8 cellular contexts compared by ENCODE assay signal in genomic region chr3:43503067-43503728, GRCh38.
A peak's percentile ranks its signal among the peaks of the same experiment; 100 is the strongest.
DNase-seq lines count a peak whose midpoint lies in the region; ATAC-seq lines count a peak whose summit lies in the region.

No MANE protein-coding gene starts in this region.

- peak overlapping the region; percentile 9 for H3K27ac Mint-ChIP-seq in activated T-cell treated with anti-CD3 and anti-CD28 coated beads, Interleukin-2, amount 50 U/mL, for 72 hours
- H3K27ac Mint-ChIP-seq in central memory CD8-positive, alpha-beta T cell (ENCODE audit: low read depth) = peak overlapping the region; percentile 27

- H3K36me3 Mint-ChIP-seq in activated T-cell treated with anti-CD3 and anti-CD28 coated beads, Interleukin-2, amount 50 U/mL, for 72 hours (ENCODE audit: insufficient read depth in 2 of 2) = peaks cover 2 to 11% of the 10 kb centered on the region in 2 donors
- H3K36me3 Mint-ChIP-seq in central memory CD8-positive, alpha-beta T cell (ENCODE audit: insufficient read depth) = no peaks in the 10 kb centered on the region

- no peaks in the 10 kb centered on the region for H3K9me3 Mint-ChIP-seq in activated T-cell treated with anti-CD3 and anti-CD28 coated beads, Interleukin-2, amount 50 U/mL, for 72 hours
- H3K9me3 Mint-ChIP-seq in central memory CD8-positive, alpha-beta T cell = no peaks in the 10 kb centered on the region

- DNase-seq in activated T-cell treated with anti-CD3 and anti-CD28 coated beads, Interleukin-2, amount 50 U/mL, for 72 hours = no peak
- DNase-seq in activated T-cell treated with anti-CD3 and anti-CD28 coated beads for 4 hours (no peak), NCI-H82 (lab: John Stamatoyannopoulos, UW) (peak; percentile 44), myocyte (ENCODE audit: low read depth) (peak; percentile 43)
- no peak for DNase-seq in central memory CD8-positive, alpha-beta T cell (ENCODE audit: low spot score in 2 of 2)
- DNase-seq in activated CD4-positive, alpha-beta T cell treated with anti-CD3 and anti-CD28 coated beads, Interleukin-2, amount 50 U/mL, for 4 hours = no peak

- H3K4me1 Mint-ChIP-seq in activated T-cell treated with anti-CD3 and anti-CD28 coated beads, Interleukin-2, amount 50 U/mL, for 72 hours (ENCODE audit: low read depth) = peaks cover 78% of the 10 kb centered on the region
- H3K4me1 Mint-ChIP-seq in central memory CD8-positive, alpha-beta T cell = peaks cover 44% of the 10 kb centered on the region

- ATAC-seq in activated T-cell treated with anti-CD3 and anti-CD28 coated beads, Interleukin-2, amount 50 U/mL, for 72 hours (replicated peaks in 1 of 2) = peak; percentile 29 to 50
- peak; percentile 54 for ATAC-seq in central memory CD8-positive, alpha-beta T cell (replicated peaks; ENCODE audit: extremely low read depth, poor library complexity, severe bottlenecking)
- ATAC-seq in GM18861 (IDR thresholded peaks at IDR 0.05; ENCODE audit: unreplicated experiment) = no peak
- ATAC-seq in GM21786 (IDR thresholded peaks at IDR 0.05; ENCODE audit: unreplicated experiment) = no peak

- peak overlapping the region in 1 of 2 donors; percentile 29 for H3K4me3 Mint-ChIP-seq in activated T-cell treated with anti-CD3 and anti-CD28 coated beads, Interleukin-2, amount 50 U/mL, for 72 hours
- H3K4me3 Mint-ChIP-seq in central memory CD8-positive, alpha-beta T cell = no peak overlapping the region

- H3K27me3 Mint-ChIP-seq in activated T-cell treated with anti-CD3 and anti-CD28 coated beads, Interleukin-2, amount 50 U/mL, for 72 hours (ENCODE audit: low read depth) = peaks cover 42% of the 10 kb centered on the region
- no peaks in the 10 kb centered on the region for H3K27me3 Mint-ChIP-seq in central memory CD8-positive, alpha-beta T cell

Comparison
In these comparisons a context has a peak if more than half of its experiments do, and no peak if none do; other contexts are left out.
1. ATAC-seq: peak in activated T-cell treated with anti-CD3 and anti-CD28 coated beads, Interleukin-2, amount 50 U/mL, for 72 hours (2 of 2) and central memory CD8-positive, alpha-beta T cell (single experiment); none in GM18861 (single experiment) and GM21786 (single experiment).
2. DNase-seq: peak in NCI-H82 (single experiment) and myocyte (single experiment); none in activated T-cell treated with anti-CD3 and anti-CD28 coated beads, Interleukin-2, amount 50 U/mL, for 72 hours (0 of 2), activated T-cell treated with anti-CD3 and anti-CD28 coated beads for 4 hours (single experiment), central memory CD8-positive, alpha-beta T cell (0 of 2) and activated CD4-positive, alpha-beta T cell treated with anti-CD3 and anti-CD28 coated beads, Interleukin-2, amount 50 U/mL, for 4 hours (0 of 2).